14 cellular contexts compared by ENCODE assay signal in genomic region chr2:179677148-179677688, GRCh38.
DNase-seq lines count a peak whose midpoint lies in the region; ATAC-seq and TF ChIP-seq lines count a peak whose summit lies in the region.
"Had no signal": no experiment of that assay in that cellular context is flagged by ENCODE, and none has a peak within 500 bp of the region (broad histone marks: within the 10 kb centered on the region; RNA-seq: fewer than 3 reads in every experiment).

No MANE protein-coding gene starts in this region.

- no peak overlapping the region for H3K27ac ChIP-seq in parathyroid adenoma

- no peaks in the 10 kb centered on the region for H3K27me3 ChIP-seq in parathyroid adenoma (ENCODE audit: control insufficient read depth, insufficient read depth, low read length)

- no peak overlapping the region for H3K4me2 ChIP-seq in parathyroid adenoma (ENCODE audit: low read length)

- no peaks in the 10 kb centered on the region for H3K9me3 ChIP-seq in parathyroid adenoma (ENCODE audit: control insufficient read depth, low read length)

- H3K4me3 ChIP-seq in choroid plexus epithelial cell (ENCODE audit: low read depth, low read length) (no peak overlapping the region), parathyroid adenoma (ENCODE audit: low read depth, low read length) (peak overlapping the region; percentile 3)

- peak; percentile 45 for ATAC-seq in HG03565 (IDR thresholded peaks at IDR 0.05; ENCODE audit: unreplicated experiment)
- ATAC-seq: CD8-positive, alpha-beta T cell had no signal

- no peaks in the 10 kb centered on the region for H3K4me1 ChIP-seq in parathyroid adenoma

- DNase-seq in GM03348 (ENCODE audit: low spot score) (peak; percentile 7), choroid plexus epithelial cell (ENCODE audit: low read depth) (peak; percentile 26), AG08395 (ENCODE audit: low spot score) (no peak), NCI-H187 treated with DMSO at 0.1 percent for 48 hours (lab: John Stamatoyannopoulos, UW) (no peak)
- no peak for DNase-seq in activated T-cell treated with anti-CD3 and anti-CD28 coated beads, Interleukin-2, amount 50 U/mL, for 48 hours
- DNase-seq in activated CD4-positive, alpha-beta T cell treated with anti-CD3 and anti-CD28 coated beads, Interleukin-2, amount 50 U/mL, for 48 hours: no peak
- DNase-seq: activated CD8-positive, alpha-beta memory T cell treated with anti-CD3 and anti-CD28 coated beads for 24 hours; CD8-positive, alpha-beta T cell; effector memory CD4-positive, alpha-beta T cell; Karpas-422; NCI-H526 treated with DMSO at 0.1 percent for 48 hours; stimulated activated naive CD4-positive, alpha-beta T cell had no signal

- no peak for TF ChIP-seq CTCF in choroid plexus epithelial cell (conservative IDR thresholded peaks at IDR 0.05; ENCODE audit: low read depth, low read length)
- TF ChIP-seq CTCF in parathyroid adenoma (IDR thresholded peaks at IDR 0.05): no peak

- H3K9ac ChIP-seq in parathyroid adenoma: no peak overlapping the region

- H3K79me2 ChIP-seq in parathyroid adenoma: no peaks in the 10 kb centered on the region

- H2AFZ ChIP-seq in parathyroid adenoma: no peak overlapping the region

- H3K36me3 ChIP-seq in parathyroid adenoma (ENCODE audit: control insufficient read depth, insufficient read depth, low read length): no peaks in the 10 kb centered on the region

Comparison
In these comparisons a context has a peak if more than half of its experiments do, and no peak if none do; other contexts are left out.
1. DNase-seq: peak in GM03348 (single experiment) and choroid plexus epithelial cell (single experiment); none in AG08395 (single experiment), activated T-cell treated with anti-CD3 and anti-CD28 coated beads, Interleukin-2, amount 50 U/mL, for 48 hours (0 of 2), activated CD4-positive, alpha-beta T cell treated with anti-CD3 and anti-CD28 coated beads, Interleukin-2, amount 50 U/mL, for 48 hours (0 of 2) and NCI-H187 treated with DMSO at 0.1 percent for 48 hours (single experiment).